12 cellular contexts compared by ENCODE assay signal in the genomic region with DNA sequence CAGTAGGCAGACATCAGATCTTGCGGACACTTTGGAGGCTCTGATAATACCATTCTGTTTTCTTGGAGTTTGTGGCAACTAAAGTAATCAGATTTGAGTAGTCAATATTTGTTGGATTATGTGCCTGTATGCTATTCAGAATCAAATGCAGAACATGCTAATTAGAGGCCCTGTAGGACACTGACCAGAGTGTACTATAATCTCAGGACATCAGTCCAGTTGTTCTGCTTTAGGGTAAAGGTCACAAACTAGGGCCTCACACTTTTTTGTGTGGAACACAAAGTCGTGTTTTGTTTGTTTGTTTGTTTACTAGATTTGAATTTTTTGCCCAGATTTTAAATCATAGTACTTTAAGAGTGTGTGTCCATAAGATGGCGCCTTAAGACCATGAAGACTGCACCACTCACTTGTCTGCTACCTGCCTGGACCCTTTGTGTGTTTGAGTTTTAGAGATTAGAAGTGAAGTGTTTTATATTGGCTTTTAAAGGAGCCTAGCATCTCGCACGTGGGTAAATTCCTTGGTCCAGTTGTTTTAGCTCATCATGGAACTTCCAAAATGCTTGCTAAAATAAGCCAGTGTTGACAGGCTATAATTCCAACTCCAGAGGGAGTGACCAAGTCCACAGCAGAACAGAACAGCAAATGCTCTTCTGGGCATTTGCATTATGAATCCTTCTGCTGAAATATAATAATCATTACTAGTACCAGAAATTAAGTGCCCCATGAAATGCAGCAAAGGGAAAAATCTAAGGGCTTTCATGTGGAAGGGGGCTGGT. TPM values are rescaled to one million over a fixed set of nuclear protein-coding genes. Genes with fewer than 3 reads are reported as not detected.
A peak's percentile ranks its signal among the peaks of the same experiment; 100 is the strongest.
DNase-seq lines count a peak whose midpoint lies in the region; ATAC-seq and TF ChIP-seq lines count a peak whose summit lies in the region.
"Had no signal": no experiment of that assay in that cellular context is flagged by ENCODE, and none has a peak within 500 bp of the region (broad histone marks: within the 10 kb centered on the region; RNA-seq: fewer than 3 reads in every experiment).

No MANE protein-coding gene starts in this region.

- TF ChIP-seq CTCF in MCF 10A (IDR thresholded peaks at IDR 0.05; ENCODE audit: unreplicated experiment) (peak; percentile 22), mammary epithelial cell (conservative IDR thresholded peaks at IDR 0.05 in 1 of 2, IDR thresholded peaks at IDR 0.05 in 1 of 2; ENCODE audit: extremely low read depth in 1 of 2, insufficient read depth in 1 of 2, low read depth in 1 of 2, low read length in 2 of 2) (peak in 1 of 2 donors; percentile 34), fibroblast of pulmonary artery (IDR thresholded peaks at IDR 0.05; ENCODE audit: low read length, missing control alignments) (no peak), osteoblast (IDR thresholded peaks at IDR 0.05; ENCODE audit: extremely low read depth, low read depth, low read length) (no peak)

- H3K27ac Mint-ChIP-seq in MCF 10A (ENCODE audit: low read depth, unreplicated experiment): no peak overlapping the region

- H3K36me3 Mint-ChIP-seq in MCF 10A (ENCODE audit: insufficient read depth, unreplicated experiment): peaks cover 27% of the 10 kb centered on the region

- H3K27ac ChIP-seq in mammary epithelial cell (ENCODE audit: insufficient read depth, low read depth, low read length): no peak overlapping the region
- H3K27ac ChIP-seq in osteoblast (ENCODE audit: low read depth, low read length): no peak overlapping the region
- H3K27ac ChIP-seq: BLaER1, tibial nerve had no signal

- H3K9me3 Mint-ChIP-seq in MCF 10A (ENCODE audit: unreplicated experiment): no peaks in the 10 kb centered on the region

- no peaks in the 10 kb centered on the region for H3K79me2 ChIP-seq in mammary epithelial cell (ENCODE audit: insufficient read depth, low read length)
- no peaks in the 10 kb centered on the region for H3K79me2 ChIP-seq in osteoblast (ENCODE audit: insufficient read depth, low read length)

- CTCF ChIA-PET in MCF 10A (lab: Yijun Ruan, JAX): interaction anchor here (0.7 to 1.2 kb wide), 2 partner anchors 15 to 49 kb away, joined by 3 read pairs; no protein-coding TSS in a partner anchor
- CTCF ChIA-PET in mammary epithelial cell (lab: Charles Lee; ENCODE audit: low non-redundant PET): no interaction called here

- no peaks in the 10 kb centered on the region for H3K9me3 ChIP-seq in mammary epithelial cell (replicated peaks; ENCODE audit: insufficient read depth, low read length)
- H3K9me3 ChIP-seq in osteoblast (ENCODE audit: low read depth, low read length): no peaks in the 10 kb centered on the region
- H3K9me3 ChIP-seq: BLaER1, tibial nerve had no signal

- peaks cover 3% of the 10 kb centered on the region for H3K36me3 ChIP-seq in mammary epithelial cell (ENCODE audit: insufficient read depth, low read length)
- H3K36me3 ChIP-seq in osteoblast (ENCODE audit: insufficient read depth, low read length): peaks cover 13% of the 10 kb centered on the region
- H3K36me3 ChIP-seq: BLaER1, tibial nerve had no signal

- WGBS in mammary epithelial cell (ENCODE audit: low coverage, missing lambda C conversion rate): 58% methylated on average over 5 of the region's 5 CpGs

- H4K20me1 ChIP-seq in mammary epithelial cell (ENCODE audit: insufficient read depth, low read length) (no peaks in the 10 kb centered on the region), osteoblast (ENCODE audit: insufficient read depth, low read length) (no peaks in the 10 kb centered on the region)
- H4K20me1 ChIP-seq: BLaER1 had no signal

- H2AFZ ChIP-seq in mammary epithelial cell (ENCODE audit: low read depth, low read length) (no peak overlapping the region), osteoblast (ENCODE audit: low read length) (no peak overlapping the region)

- H3K4me3 Mint-ChIP-seq in MCF 10A (ENCODE audit: unreplicated experiment): no peak overlapping the region

- intact Hi-C loops in MCF 10A (cut with micrococcal nuclease) (no loop called here), mammary epithelial cell (cut with micrococcal nuclease) (loop anchor here (1.0 kb wide), 1 partner anchor 45 kb away; no protein-coding TSS in a partner anchor)

- H3K4me1 ChIP-seq in mammary epithelial cell (ENCODE audit: insufficient read depth, low read length) (no peaks in the 10 kb centered on the region), osteoblast (ENCODE audit: insufficient read depth, low read length) (no peaks in the 10 kb centered on the region)
- H3K4me1 ChIP-seq: BLaER1 had no signal

- BruUV-seq in MCF 10A (replicated peaks; lab: Mats Ljungman, UMichigan): no TSS peak
- no TSS peak for BruUV-seq in mammary epithelial cell (replicated peaks; lab: Mats Ljungman, UMichigan)

- no peak overlapping the region for H3K9ac ChIP-seq in mammary epithelial cell (ENCODE audit: insufficient read depth, low read length)
- H3K9ac ChIP-seq: BLaER1 had no signal

- in situ Hi-C loops in mammary epithelial cell (cut with MboI; ENCODE audit: low sequenced_read_pairs in 2 of 2): no loop called here

- peaks cover 15% of the 10 kb centered on the region for H3K27me3 Mint-ChIP-seq in MCF 10A (ENCODE audit: insufficient read depth, unreplicated experiment)

- H3K4me1 Mint-ChIP-seq in MCF 10A (ENCODE audit: insufficient read depth, unreplicated experiment): no peaks in the 10 kb centered on the region

- no peak for ATAC-seq in GM19467 (IDR thresholded peaks at IDR 0.05; ENCODE audit: unreplicated experiment)

- no peak overlapping the region for H3K4me2 ChIP-seq in mammary epithelial cell (ENCODE audit: insufficient read depth, low read depth, low read length)
- H3K4me2 ChIP-seq in osteoblast (ENCODE audit: insufficient read depth, low read length): no peak overlapping the region
- H3K4me2 ChIP-seq: BLaER1 had no signal

- H3K4me3 ChIP-seq in mammary epithelial cell (replicated peaks in 1 of 3; ENCODE audit: insufficient read depth in 1 of 3, low read depth in 2 of 3, low read length in 3 of 3) (no peak overlapping the region), fibroblast of pulmonary artery (replicated peaks; ENCODE audit: low read depth, low read length) (no peak overlapping the region), osteoblast (ENCODE audit: insufficient read depth, low read length) (no peak overlapping the region)
- H3K4me3 ChIP-seq: BLaER1, tibial nerve had no signal

- dilution Hi-C loops in mammary epithelial cell (cut with HindIII; ENCODE audit: low sequenced_read_pairs): no loop called here

- DNase-seq in MCF 10A (ENCODE audit: unreplicated experiment): no peak
- no peak for DNase-seq in mammary epithelial cell
- peak; percentile 37 for DNase-seq in NCI-H2227 treated with DMSO at 0.1 percent for 48 hours (lab: John Stamatoyannopoulos, UW)
- DNase-seq in fibroblast of pulmonary artery (ENCODE audit: low read depth): peak; percentile 23
- no peak for DNase-seq in HK-2 (ENCODE audit: unreplicated experiment)
- DNase-seq in osteoblast (ENCODE audit: insufficient read length, low spot score, missing footprints): no peak
- no peak for DNase-seq in stimulated activated CD4-positive, alpha-beta T cell treated with anti-CD3 and anti-CD28 coated beads, Interleukin-2, amount 100 ng/mL, for 24 hours
- DNase-seq: activated CD8-positive, alpha-beta memory T cell treated with anti-CD3 and anti-CD28 coated beads, Interleukin-2, amount 50 U/mL, for 48 hours; mesendoderm had no signal

- H3K27me3 ChIP-seq in mammary epithelial cell (ENCODE audit: insufficient read depth, low read length) (no peaks in the 10 kb centered on the region), osteoblast (ENCODE audit: insufficient read depth, low read length) (no peaks in the 10 kb centered on the region)
- H3K27me3 ChIP-seq: BLaER1 had no signal

- POLR2A ChIA-PET in MCF 10A (lab: Yijun Ruan, JAX): no interaction called here

RNA-seq across cellular contexts. Expression of a gene that starts 34.7 kb away (rescaled TPM):
- total RNA-seq in MCF 10A (2022) (27.4 and 32.4 TPM in 2 replicates), mammary epithelial cell (10 to 100 TPM; 36.0 to 56.8 TPM), osteoblast (81.4 and 108 TPM in 2 replicates)
- polyA plus RNA-seq in mammary epithelial cell: 12.7 TPM
- polyA minus RNA-seq in mammary epithelial cell: 13.7 TPM

Comparison
In these comparisons a context has a peak if more than half of its experiments do, and no peak if none do; other contexts are left out.
1. DNase-seq: peak in NCI-H2227 treated with DMSO at 0.1 percent for 48 hours (single experiment) and fibroblast of pulmonary artery (single experiment); none in MCF 10A (single experiment), mammary epithelial cell (single experiment), HK-2 (single experiment), osteoblast (single experiment) and stimulated activated CD4-positive, alpha-beta T cell treated with anti-CD3 and anti-CD28 coated beads, Interleukin-2, amount 100 ng/mL, for 24 hours (0 of 2).